ENCODE assay signal across 20 cellular contexts in genomic region chr3:129006864-129007263, GRCh38. TPM values are rescaled to one million over a fixed set of nuclear protein-coding genes. Genes with fewer than 3 reads are reported as not detected.
DNase-seq lines count a peak whose midpoint lies in the region; ATAC-seq, FAIRE-seq and TF ChIP-seq lines count a peak whose summit lies in the region.
"Had no signal": no experiment of that assay in that cellular context is flagged by ENCODE, and none has a peak within 500 bp of the region (broad histone marks: within the 10 kb centered on the region; RNA-seq: fewer than 3 reads in every experiment).

No MANE protein-coding gene starts in this region.

- H3K36me3 Mint-ChIP-seq in GM23338 (ENCODE audit: low read depth) = peaks cover 3% of the 10 kb centered on the region; the same call in 1 of the 3 replicates

- no peak overlapping the region; the same call in 1 of the 2 replicates for H3K18ac ChIP-seq in IMR-90 (ENCODE audit: low read depth, low read length)

- H3K23ac ChIP-seq in IMR-90 (ENCODE audit: low read depth, low read length) = no peak overlapping the region

- H4K8ac ChIP-seq in IMR-90 (ENCODE audit: low read depth in 2 of 2, low read length in 2 of 2) = no peak overlapping the region

- H3K79me1 ChIP-seq in IMR-90 (ENCODE audit: low read depth in 1 of 2, low read length in 2 of 2) = no peaks in the 10 kb centered on the region

- intact Hi-C loops in IMR-90 (cut with micrococcal nuclease) (no loop called here), K562 (cut with micrococcal nuclease) (no loop called here)

- no peak overlapping the region for H3K27ac Mint-ChIP-seq in GM23338
- H3K27ac Mint-ChIP-seq: H9 had no signal

- H3K9me3 Mint-ChIP-seq in GM23338 = peaks cover 12% of the 10 kb centered on the region; the same call in 2 of the 3 replicates
- H3K9me3 Mint-ChIP-seq: CD4-positive, CD25-positive, alpha-beta regulatory T cell had no signal

- no peak overlapping the region for H2AK9ac ChIP-seq in IMR-90 (replicated peaks; ENCODE audit: low read depth, low read length, poor library complexity)

- H3K27me3 Mint-ChIP-seq in GM23338 (ENCODE audit: insufficient read depth, low read depth, poor library complexity) = peaks cover 46% of the 10 kb centered on the region

- POLR2A ChIA-PET in A549 (lab: Yijun Ruan, JAX) (no interaction called here), IMR-90 (lab: Charles Lee; ENCODE audit: unreplicated experiment) (no interaction called here), K562 (lab: Yijun Ruan, JAX) (interaction anchor here (0.8 kb wide), 1 partner anchor 75 kb away, joined by 3 read pairs; no protein-coding TSS in a partner anchor)

- BruUV-seq in IMR-90 (replicated peaks; lab: Mats Ljungman, UMichigan) (no TSS peak), K562 (replicated peaks; lab: Mats Ljungman, UMichigan) (no TSS peak)

- ATAC-seq in A549 = no peak
- ATAC-seq in IMR-90 (ENCODE audit: low read depth) = no peak
- no peak for ATAC-seq in K562
- ATAC-seq in GM23338 = no peak
- ATAC-seq in foreskin keratinocyte = no peak
- ATAC-seq: PC-3 had no signal

- no peak overlapping the region for H3K14ac ChIP-seq in IMR-90 (replicated peaks; ENCODE audit: low read depth, low read length)

- no peak overlapping the region for H3K4me3 Mint-ChIP-seq in GM23338
- H3K4me3 Mint-ChIP-seq: CD4-positive, CD25-positive, alpha-beta regulatory T cell; H9 had no signal

- peak overlapping the region; percentile 27; the same call in 1 of the 3 replicates for H2BK15ac ChIP-seq in IMR-90 (ENCODE audit: low read depth, low read length)

- TF ChIP-seq EP300 in A549 (IDR thresholded peaks at IDR 0.05) (no peak), K562 (IDR thresholded peaks at IDR 0.05; ENCODE audit: low read length) (no peak)

- H3K4me2 ChIP-seq in A549 = no peak overlapping the region
- no peak overlapping the region for H3K4me2 ChIP-seq in IMR-90 (ENCODE audit: low read depth, low read length)
- H3K4me2 ChIP-seq in K562 (ENCODE audit: insufficient read depth, low read length) = no peak overlapping the region
- no peak overlapping the region for H3K4me2 ChIP-seq in osteoblast (ENCODE audit: insufficient read depth, low read length)
- no peak overlapping the region for H3K4me2 ChIP-seq in GM23338

- peaks cover 4% of the 10 kb centered on the region; the same call in 1 of the 2 replicates for H3F3A ChIP-seq in GM23338 (replicated peaks; ENCODE audit: low read depth)

- no peak overlapping the region for H4K5ac ChIP-seq in IMR-90 (ENCODE audit: low read depth, low read length)

- H2BK5ac ChIP-seq in IMR-90 (ENCODE audit: low read depth, low read length, poor library complexity, severe bottlenecking) = no peak overlapping the region

- H3K9me3 ChIP-seq in A549 = no peaks in the 10 kb centered on the region
- no peaks in the 10 kb centered on the region for H3K9me3 ChIP-seq in IMR-90 (ENCODE audit: control insufficient read depth, insufficient read depth, low read length)
- no peaks in the 10 kb centered on the region for H3K9me3 ChIP-seq in K562 (replicated peaks; ENCODE audit: control insufficient read depth, insufficient read depth, low read depth, low read length)
- H3K9me3 ChIP-seq in osteoblast (ENCODE audit: low read depth, low read length) = no peaks in the 10 kb centered on the region

- H3K4me1 ChIP-seq in A549 (no peaks in the 10 kb centered on the region), IMR-90 (ENCODE audit: control insufficient read depth, insufficient read depth, low read length) (peaks cover 9% of the 10 kb centered on the region), K562 (replicated peaks in 1 of 2; ENCODE audit: control insufficient read depth in 2 of 2, insufficient read depth in 2 of 2, low read length in 2 of 2) (peaks cover 0 to 5% of the 10 kb centered on the region in 2 experiments; a peak in 1 of 5 replicates), osteoblast (ENCODE audit: insufficient read depth, low read length) (no peaks in the 10 kb centered on the region), GM23338 (ENCODE audit: insufficient read depth) (no peaks in the 10 kb centered on the region), foreskin keratinocyte (no peaks in the 10 kb centered on the region)

- H3K4me3 ChIP-seq in A549 (no peak overlapping the region), IMR-90 (ENCODE audit: insufficient read depth, low read depth, low read length) (no peak overlapping the region), K562 (no peak overlapping the region), osteoblast (ENCODE audit: insufficient read depth, low read length) (no peak overlapping the region), GM23338 (no peak overlapping the region)

- peak overlapping the region; percentile 22; the same call in 1 of the 2 replicates for H3K4ac ChIP-seq in IMR-90 (ENCODE audit: low read depth, low read length)

- H2BK120ac ChIP-seq in IMR-90 (ENCODE audit: low read depth, low read length) = peak overlapping the region; percentile 28; the same call in 1 of the 2 replicates

- H2AK5ac ChIP-seq in IMR-90 (ENCODE audit: low read depth, low read length) = peak overlapping the region; percentile 17; the same call in 1 of the 2 replicates

- H2BK20ac ChIP-seq in IMR-90 (ENCODE audit: low read depth, low read length) = peak overlapping the region; percentile 9; the same call in 1 of the 2 replicates

- 70% methylated on average over 2 of the region's 3 CpGs for WGBS in A549 (ENCODE audit: missing lambda C conversion rate)
- no CpG with 5 or more reads among the region's 3 CpGs for WGBS in IMR-90 (ENCODE audit: extremely low coverage in 2 of 2, insufficient read length in 1 of 2), 2 experiments
- 21% methylated on average over 3 of the region's 3 CpGs for WGBS in K562 (ENCODE audit: insufficient coverage, low coverage, missing lambda C conversion rate)

- no peak overlapping the region for H4K91ac ChIP-seq in IMR-90 (ENCODE audit: insufficient read depth, low read depth, low read length)

- H3K4me1 Mint-ChIP-seq in GM23338 = peaks cover 17% of the 10 kb centered on the region

- TF ChIP-seq RAD21 in A549 (conservative IDR thresholded peaks at IDR 0.05 in 1 of 2, IDR thresholded peaks at IDR 0.05 in 1 of 2) (no peak), IMR-90 (IDR thresholded peaks at IDR 0.05; ENCODE audit: low read length) (no peak), K562 (CRISPR knock-in tag; conservative IDR thresholded peaks at IDR 0.05 in 1 of 2, IDR thresholded peaks at IDR 0.05 in 1 of 2) (no peak)

- DNase-seq in A549 (ENCODE audit: low read depth in 1 of 2, low spot score in 1 of 2) (no peak), IMR-90 (no peak), K562 (ENCODE audit: extremely low read depth in 1 of 4, low spot score in 3 of 4) (no peak), osteoblast (ENCODE audit: insufficient read length, low spot score, missing footprints) (peak; percentile 63), GM23338 (ENCODE audit: low spot score) (no peak), foreskin keratinocyte (no peak), inferior parietal cortex (ENCODE audit: extremely low spot score) (no peak), T-helper 2 cell (no peak)
- DNase-seq: AML-193; CD4-positive, CD25-positive, alpha-beta regulatory T cell; H9; NCI-H1417 treated with DMSO at 0.1 percent for 48 hours; NCI-H2029; NCI-H2171; NCI-H446; NCI-H69; PC-3 had no signal

- FAIRE-seq in A549 (lab: Jason Lieb, UNC) (no peak), K562 (lab: Jason Lieb, UNC) (no peak)
- FAIRE-seq: GM19239 had no signal

- H3K79me2 ChIP-seq in K562 (ENCODE audit: control insufficient read depth, insufficient read depth, low read length) = no peaks in the 10 kb centered on the region
- H3K79me2 ChIP-seq in osteoblast (ENCODE audit: insufficient read depth, low read length) = no peaks in the 10 kb centered on the region
- H3K79me2 ChIP-seq in GM23338 (replicated peaks; ENCODE audit: insufficient read depth) = no peaks in the 10 kb centered on the region

- H3K36me3 ChIP-seq in IMR-90 (ENCODE audit: control insufficient read depth, insufficient read depth, low read length) (no peaks in the 10 kb centered on the region), K562 (ENCODE audit: control insufficient read depth, insufficient read depth, low read length) (no peaks in the 10 kb centered on the region), osteoblast (ENCODE audit: insufficient read depth, low read length) (no peaks in the 10 kb centered on the region), GM23338 (ENCODE audit: insufficient read depth) (no peaks in the 10 kb centered on the region)

- in situ Hi-C loops in IMR-90 (cut with MboI; ENCODE audit: low sequenced_read_pairs) (no loop called here), K562 (cut with MboI) (no loop called here)

- H4K20me1 ChIP-seq in IMR-90 (ENCODE audit: insufficient read depth, low read length) (no peaks in the 10 kb centered on the region), K562 (replicated peaks; ENCODE audit: control insufficient read depth, insufficient read depth, low read length) (no peaks in the 10 kb centered on the region), osteoblast (ENCODE audit: insufficient read depth, low read length) (no peaks in the 10 kb centered on the region), GM23338 (replicated peaks; ENCODE audit: insufficient read depth) (peaks cover 4% of the 10 kb centered on the region; the same call in 1 of the 2 replicates)

- dilution Hi-C loops in IMR-90 (cut with HindIII; ENCODE audit: low sequenced_read_pairs, unreplicated experiment) = no loop called here

- H3K27ac ChIP-seq in A549 (no peak overlapping the region), IMR-90 (ENCODE audit: insufficient read depth, low read length) (no peak overlapping the region), K562 (ENCODE audit: extremely low read depth, low read depth, low read length) (no peak overlapping the region), osteoblast (ENCODE audit: low read depth, low read length) (no peak overlapping the region), GM23338 (ENCODE audit: low read depth) (no peak overlapping the region), foreskin keratinocyte (no peak overlapping the region)

- no peak overlapping the region for H3K9ac ChIP-seq in IMR-90 (ENCODE audit: low read depth, low read length)
- no peak overlapping the region for H3K9ac ChIP-seq in K562 (ENCODE audit: insufficient read depth in 1 of 2, low read depth in 2 of 2, low read length in 2 of 2)

- TF ChIP-seq CTCF in A549 (IDR thresholded peaks at IDR 0.05) (no peak), IMR-90 (conservative IDR thresholded peaks at IDR 0.05; ENCODE audit: low read depth, low read length) (no peak), K562 (IDR thresholded peaks at IDR 0.05 in 2 of 3, conservative IDR thresholded peaks at IDR 0.05 in 1 of 3; ENCODE audit: insufficient read depth in 2 of 3, low read depth in 1 of 3, low read length in 3 of 3) (no peak), osteoblast (IDR thresholded peaks at IDR 0.05; ENCODE audit: extremely low read depth, low read depth, low read length) (no peak), GM23338 (conservative IDR thresholded peaks at IDR 0.05; ENCODE audit: low read depth in 2 of 2) (no peak), foreskin keratinocyte (conservative IDR thresholded peaks at IDR 0.05) (no peak)

- H2AFZ ChIP-seq in IMR-90 (replicated peaks; ENCODE audit: low read length, poor library complexity) (no peak overlapping the region), K562 (ENCODE audit: low read depth, low read length) (no peak overlapping the region), osteoblast (ENCODE audit: low read length) (no peak overlapping the region), GM23338 (no peak overlapping the region)

- no peaks in the 10 kb centered on the region for H3K9me2 ChIP-seq in GM23338 (ENCODE audit: insufficient read depth)

- peaks cover 36% of the 10 kb centered on the region for H3K27me3 ChIP-seq in IMR-90 (ENCODE audit: control insufficient read depth, insufficient read depth, low read length)
- peaks cover 6 to 24% of the 10 kb centered on the region in 2 experiments; a peak in 4 of 5 replicates for H3K27me3 ChIP-seq in K562 (ENCODE audit: control insufficient read depth in 2 of 2, insufficient read depth in 2 of 2, low read length in 2 of 2)
- peaks cover 46% of the 10 kb centered on the region for H3K27me3 ChIP-seq in osteoblast (ENCODE audit: insufficient read depth, low read length)
- peaks cover 66% of the 10 kb centered on the region for H3K27me3 ChIP-seq in GM23338 (ENCODE audit: insufficient read depth)
- peaks cover 74% of the 10 kb centered on the region for H3K27me3 ChIP-seq in foreskin keratinocyte

- CTCF ChIA-PET in A549 (lab: Yijun Ruan, JAX) = interaction anchor here (0.9 to 1.2 kb wide), 2 partner anchors 10 to 46 kb away, joined by 3 to 5 read pairs; no protein-coding TSS in a partner anchor
- CTCF ChIA-PET in IMR-90 (lab: Yijun Ruan, JAX) = interaction anchor here (0.8 to 1.1 kb wide), 2 partner anchors 14 to 37 kb away, joined by 3 read pairs; no protein-coding TSS in a partner anchor
- CTCF ChIA-PET in K562 (lab: Yijun Ruan, JAX; ENCODE audit: low intra/inter-chr PET ratio) = no interaction called here

- H3K56ac ChIP-seq in IMR-90 (ENCODE audit: extremely low read depth, insufficient read depth, low read length) = no peak overlapping the region

- TF ChIP-seq POLR2A in A549 (IDR thresholded peaks at IDR 0.05; ENCODE audit: low read length) (no peak), IMR-90 (IDR thresholded peaks at IDR 0.05; ENCODE audit: low read depth, low read length) (no peak), K562 (conservative IDR thresholded peaks at IDR 0.05) (no peak)

- H3K9me1 ChIP-seq in IMR-90 (ENCODE audit: insufficient read depth, low read length) (no peaks in the 10 kb centered on the region; the same call in 1 of the 2 replicates), K562 (ENCODE audit: control insufficient read depth, insufficient read depth, low read length) (no peaks in the 10 kb centered on the region)

RNA-seq across cellular contexts. Expression of gene EFCC1, which starts 5.8 kb away (rescaled TPM):
- polyA plus RNA-seq in A549 (2011; rRNA removed) (0.04 and 0.07 TPM in 2 replicates), A549 (2017; fragmentation: RNase III; extraction: RNeasy Plus Mini Kit Qiagen cat#74134 plus additional on column Dnase treatment) (not detected in 3 replicates), IMR-90 (2012; rRNA removed) (not detected in 2 replicates), K562 (2011; rRNA removed) (not detected in 2 replicates), K562 (2014; fragmentation: Illumina TruSeq; extraction: Trizol) (not detected in 2 replicates), K562 (2014; fragmentation: Nextera tagmentation; extraction: Ambion mirVana) (not detected), K562 (2014; rRNA removed) (not detected in 2 replicates), GM23338 (2016; fragmentation: Nextera tagmentation; extraction: Ambion mirVana) (0.10 TPM in 1 of 2 replicates, not detected in the other), foreskin keratinocyte (not detected in 2 replicates)
- polyA plus RNA-seq in A549 (2012; cell fraction: cytosol; rRNA removed) = 0.03 TPM in 2 replicates
- 0.01 TPM in 1 of 2 replicates, not detected in the other for polyA plus RNA-seq in A549 (2012; cell fraction: nucleus; rRNA removed)
- not detected in 2 replicates for polyA minus RNA-seq in A549 (2011; rRNA and poly(A)+ RNA removed)
- total RNA-seq in IMR-90 (2012; rRNA removed) (not detected in 2 replicates), K562 (2014; rRNA removed) (not detected in 2 replicates), K562 (2014; rRNA removed; fragmentation: Illumina TruSeq; extraction: Trizol) (not detected in 2 replicates), K562 (2015; rRNA removed; fragmentation: Illumina TruSeq; extraction: Trizol) (not detected in 2 replicates), K562 (2021) (0.07 TPM in 1 of 2 replicates, not detected in the other), osteoblast (not detected in 2 replicates), foreskin keratinocyte (not detected in 2 replicates)
- polyA plus RNA-seq in IMR-90 (2012; cell fraction: cytosol; rRNA removed) = not detected in 2 replicates
- polyA plus RNA-seq in IMR-90 (2012; cell fraction: nucleus; rRNA removed; ENCODE audit: low replicate concordance) = not detected in 2 replicates
- total RNA-seq in K562 (2011; cell fraction: chromatin; rRNA removed; ENCODE audit: low replicate concordance) = not detected in 2 replicates
- total RNA-seq in K562 (2011; cell fraction: nucleolus; rRNA removed) = not detected in 2 replicates
- not detected in 2 replicates for total RNA-seq in K562 (2011; cell fraction: nucleoplasm; rRNA removed)
- polyA plus RNA-seq in K562 (2011; cell fraction: cytosol; rRNA removed) = not detected in 2 replicates
- polyA plus RNA-seq in K562 (2011; cell fraction: nucleus; rRNA removed) = not detected in 2 replicates
- polyA plus RNA-seq in K562 (2012) = not detected in 2 replicates
- not detected in 2 replicates for polyA minus RNA-seq in K562 (2011; rRNA and poly(A)+ RNA removed)
- polyA minus RNA-seq in K562 (2011; cell fraction: cytosol; rRNA and poly(A)+ RNA removed) = not detected in 2 replicates
- polyA minus RNA-seq in K562 (2011; cell fraction: nucleus; rRNA and poly(A)+ RNA removed) = not detected in 2 replicates
- 0.27 TPM in 1 of 2 replicates, not detected in the other for total RNA-seq in GM23338 (2014; rRNA removed; shearing (Covaris generic))
- total RNA-seq: A673, PC-3 had no signal
- polyA plus RNA-seq: CD4-positive, CD25-positive, alpha-beta regulatory T cell had no signal

RNA-seq across cellular contexts. Expression of gene CFAP92, which starts 13.0 kb away (rescaled TPM):
- polyA plus RNA-seq in A549 (2011; rRNA removed) = 0.05 TPM in 1 of 2 replicates, not detected in the other
- polyA plus RNA-seq in A549 (2012; cell fraction: cytosol; rRNA removed) = 0.03 TPM in 1 of 2 replicates, not detected in the other
- polyA plus RNA-seq in A549 (2012; cell fraction: nucleus; rRNA removed) = 0.01 TPM in 2 replicates
- polyA plus RNA-seq in A549 (2017; fragmentation: RNase III; extraction: RNeasy Plus Mini Kit Qiagen cat#74134 plus additional on column Dnase treatment) = not detected in 3 replicates
- not detected in 2 replicates for polyA minus RNA-seq in A549 (2011; rRNA and poly(A)+ RNA removed)
- not detected in 2 replicates for total RNA-seq in IMR-90 (2012; rRNA removed)
- polyA plus RNA-seq in IMR-90 (2012; rRNA removed) = not detected in 2 replicates
- not detected in 2 replicates for polyA plus RNA-seq in IMR-90 (2012; cell fraction: cytosol; rRNA removed)
- polyA plus RNA-seq in IMR-90 (2012; cell fraction: nucleus; rRNA removed; ENCODE audit: low replicate concordance) = not detected in 2 replicates
- 0.14 TPM in 1 of 2 replicates, not detected in the other for total RNA-seq in K562 (2011; cell fraction: chromatin; rRNA removed; ENCODE audit: low replicate concordance)
- total RNA-seq in K562 (2011; cell fraction: nucleolus; rRNA removed) = 0.13 TPM in 1 of 2 replicates, not detected in the other
- total RNA-seq in K562 (2011; cell fraction: nucleoplasm; rRNA removed) = not detected in 2 replicates
- total RNA-seq in K562 (2014; rRNA removed) = 0.23 and 0.65 TPM in 2 replicates
- 0.45 and 0.62 TPM in 2 replicates for total RNA-seq in K562 (2014; rRNA removed; fragmentation: Illumina TruSeq; extraction: Trizol)
- total RNA-seq in K562 (2015; rRNA removed; fragmentation: Illumina TruSeq; extraction: Trizol) = 0.19 and 0.47 TPM in 2 replicates
- 0.27 and 0.81 TPM in 2 replicates for total RNA-seq in K562 (2021)
- 0.05 and 0.06 TPM in 2 replicates for polyA plus RNA-seq in K562 (2011; rRNA removed)
- 0.07 TPM in 1 of 2 replicates, not detected in the other for polyA plus RNA-seq in K562 (2011; cell fraction: cytosol; rRNA removed)
- polyA plus RNA-seq in K562 (2011; cell fraction: nucleus; rRNA removed) = 0.08 TPM in 1 of 2 replicates, not detected in the other
- 0.22 and 0.58 TPM in 2 replicates for polyA plus RNA-seq in K562 (2012)
- polyA plus RNA-seq in K562 (2014; fragmentation: Illumina TruSeq; extraction: Trizol) = 0.14 and 0.36 TPM in 2 replicates
- polyA plus RNA-seq in K562 (2014; fragmentation: Nextera tagmentation; extraction: Ambion mirVana) = under 1 TPM; 0.48 to 0.59 TPM
- 0.23 and 0.36 TPM in 2 replicates for polyA plus RNA-seq in K562 (2014; rRNA removed)
- polyA minus RNA-seq in K562 (2011; rRNA and poly(A)+ RNA removed) = 0.15 TPM in 1 of 2 replicates, not detected in the other
- polyA minus RNA-seq in K562 (2011; cell fraction: cytosol; rRNA and poly(A)+ RNA removed) = not detected in 2 replicates
- 0.22 TPM in 1 of 2 replicates, not detected in the other for polyA minus RNA-seq in K562 (2011; cell fraction: nucleus; rRNA and poly(A)+ RNA removed)
- total RNA-seq in osteoblast = not detected in 2 replicates
- total RNA-seq in GM23338 (2014; rRNA removed; shearing (Covaris generic)) = 1.6 and 2.1 TPM in 2 replicates
- polyA plus RNA-seq in GM23338 (2016; fragmentation: Nextera tagmentation; extraction: Ambion mirVana) = 1.7 and 2.3 TPM in 2 replicates
- total RNA-seq in foreskin keratinocyte = 0.28 and 0.41 TPM in 2 replicates
- polyA plus RNA-seq in foreskin keratinocyte = 0.22 and 0.31 TPM in 2 replicates
- total RNA-seq: A673; CD4-positive, CD25-positive, alpha-beta regulatory T cell had no signal

RNA-seq across cellular contexts. Expression of gene GP9, which starts 53.7 kb away (rescaled TPM):
- polyA plus RNA-seq in A549 (2011; rRNA removed) (not detected in 2 replicates), A549 (2017; fragmentation: RNase III; extraction: RNeasy Plus Mini Kit Qiagen cat#74134 plus additional on column Dnase treatment) (not detected in 3 replicates), IMR-90 (2012; rRNA removed) (not detected in 2 replicates), K562 (2011; rRNA removed) (not detected in 2 replicates), K562 (2014; fragmentation: Illumina TruSeq; extraction: Trizol) (not detected in 2 replicates), K562 (2014; fragmentation: Nextera tagmentation; extraction: Ambion mirVana) (not detected), K562 (2014; rRNA removed) (not detected in 2 replicates), GM23338 (2016; fragmentation: Nextera tagmentation; extraction: Ambion mirVana) (not detected in 2 replicates), foreskin keratinocyte (not detected in 2 replicates)
- polyA plus RNA-seq in A549 (2012; cell fraction: cytosol; rRNA removed) = not detected in 2 replicates
- not detected in 2 replicates for polyA plus RNA-seq in A549 (2012; cell fraction: nucleus; rRNA removed)
- not detected in 2 replicates for polyA minus RNA-seq in A549 (2011; rRNA and poly(A)+ RNA removed)
- total RNA-seq in IMR-90 (2012; rRNA removed) (not detected in 2 replicates), K562 (2014; rRNA removed) (not detected in 2 replicates), K562 (2014; rRNA removed; fragmentation: Illumina TruSeq; extraction: Trizol) (not detected in 2 replicates), K562 (2015; rRNA removed; fragmentation: Illumina TruSeq; extraction: Trizol) (not detected in 2 replicates), K562 (2021) (not detected in 2 replicates), osteoblast (not detected in 2 replicates), foreskin keratinocyte (not detected in 2 replicates)
- polyA plus RNA-seq in IMR-90 (2012; cell fraction: cytosol; rRNA removed) = not detected in 2 replicates
- polyA plus RNA-seq in IMR-90 (2012; cell fraction: nucleus; rRNA removed; ENCODE audit: low replicate concordance) = not detected in 2 replicates
- not detected in 2 replicates for total RNA-seq in K562 (2011; cell fraction: chromatin; rRNA removed; ENCODE audit: low replicate concordance)
- not detected in 2 replicates for total RNA-seq in K562 (2011; cell fraction: nucleolus; rRNA removed)
- not detected in 2 replicates for total RNA-seq in K562 (2011; cell fraction: nucleoplasm; rRNA removed)
- polyA plus RNA-seq in K562 (2011; cell fraction: cytosol; rRNA removed) = 0.07 TPM in 1 of 2 replicates, not detected in the other
- not detected in 2 replicates for polyA plus RNA-seq in K562 (2011; cell fraction: nucleus; rRNA removed)
- polyA plus RNA-seq in K562 (2012) = not detected in 2 replicates
- not detected in 2 replicates for polyA minus RNA-seq in K562 (2011; rRNA and poly(A)+ RNA removed)
- not detected in 2 replicates for polyA minus RNA-seq in K562 (2011; cell fraction: cytosol; rRNA and poly(A)+ RNA removed)
- not detected in 2 replicates for polyA minus RNA-seq in K562 (2011; cell fraction: nucleus; rRNA and poly(A)+ RNA removed)
- total RNA-seq in GM23338 (2014; rRNA removed; shearing (Covaris generic)) = not detected in 2 replicates
- total RNA-seq: A673, H9, PC-3, SK-MEL-5 had no signal
- polyA plus RNA-seq: CD4-positive, CD25-positive, alpha-beta regulatory T cell had no signal

Comparison
In these comparisons a context has a peak if more than half of its experiments do, and no peak if none do; other contexts are left out.
1. Of the 35 proteins assayed by ChIP-seq in both K562 and A549: peak only in K562: none; only in A549: MAFK; in both: none; in neither: 34.